In the genomic region with DNA sequence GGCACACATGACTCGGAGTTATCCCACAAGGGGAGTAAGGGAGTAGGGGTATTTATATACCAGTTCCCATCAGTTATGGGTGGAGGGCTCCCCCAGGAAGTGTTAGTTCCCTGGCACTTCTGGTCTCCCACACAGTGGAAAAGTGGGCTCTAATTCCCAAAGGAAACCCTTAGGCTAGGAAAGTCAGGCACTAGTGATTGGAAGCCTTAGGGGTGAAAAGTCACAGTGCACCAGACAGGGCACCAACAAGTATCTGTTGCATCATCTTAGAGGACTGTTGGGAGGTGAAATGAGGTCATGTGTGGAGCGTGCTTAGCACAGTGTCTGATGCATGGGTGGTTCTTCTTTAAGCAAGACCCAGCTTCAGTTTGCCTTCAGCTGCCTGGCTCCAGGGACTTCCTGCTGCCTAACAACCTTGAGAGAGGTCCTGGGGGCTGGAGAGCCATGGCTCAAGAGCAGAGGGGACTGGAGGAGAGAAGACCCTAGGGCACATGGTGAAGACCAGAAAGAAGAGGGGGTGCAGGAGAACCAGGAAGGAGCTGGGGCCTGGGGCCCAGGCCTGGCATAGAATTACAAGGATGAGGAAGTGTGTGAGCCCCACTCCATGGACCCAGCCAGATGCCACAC, we compare ENCODE assay signal across 1 cellular context.
TF ChIP-seq lines count a peak whose summit lies in the region.

No MANE protein-coding gene starts in this region.

TF ChIP-seq in K562, 482 proteins besides CTCF, POLR2A, EP300 and RAD21 (continued from another document and continues in another):
- TF ChIP-seq, protein P1, sequence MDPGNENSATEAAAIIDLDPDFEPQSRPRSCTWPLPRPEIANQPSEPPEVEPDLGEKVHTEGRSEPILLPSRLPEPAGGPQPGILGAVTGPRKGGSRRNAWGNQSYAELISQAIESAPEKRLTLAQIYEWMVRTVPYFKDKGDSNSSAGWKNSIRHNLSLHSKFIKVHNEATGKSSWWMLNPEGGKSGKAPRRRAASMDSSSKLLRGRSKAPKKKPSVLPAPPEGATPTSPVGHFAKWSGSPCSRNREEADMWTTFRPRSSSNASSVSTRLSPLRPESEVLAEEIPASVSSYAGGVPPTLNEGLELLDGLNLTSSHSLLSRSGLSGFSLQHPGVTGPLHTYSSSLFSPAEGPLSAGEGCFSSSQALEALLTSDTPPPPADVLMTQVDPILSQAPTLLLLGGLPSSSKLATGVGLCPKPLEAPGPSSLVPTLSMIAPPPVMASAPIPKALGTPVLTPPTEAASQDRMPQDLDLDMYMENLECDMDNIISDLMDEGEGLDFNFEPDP (CRISPR knock-in tag; IDR thresholded peaks at IDR 0.05), result no peak
- TF ChIP-seq HDAC2 (IDR thresholded peaks at IDR 0.05), result 0 out of 2 replicates have a peak, but pooled peaks have one; percentile 70
- TF ChIP-seq NBN (IDR thresholded peaks at IDR 0.05; ENCODE audit: low read depth), result 0 out of 2 replicates have a peak, but pooled peaks have one; percentile 65
- no peak for TF ChIP-seq ZBED1 (IDR thresholded peaks at IDR 0.05)
- TF ChIP-seq, protein P2, sequence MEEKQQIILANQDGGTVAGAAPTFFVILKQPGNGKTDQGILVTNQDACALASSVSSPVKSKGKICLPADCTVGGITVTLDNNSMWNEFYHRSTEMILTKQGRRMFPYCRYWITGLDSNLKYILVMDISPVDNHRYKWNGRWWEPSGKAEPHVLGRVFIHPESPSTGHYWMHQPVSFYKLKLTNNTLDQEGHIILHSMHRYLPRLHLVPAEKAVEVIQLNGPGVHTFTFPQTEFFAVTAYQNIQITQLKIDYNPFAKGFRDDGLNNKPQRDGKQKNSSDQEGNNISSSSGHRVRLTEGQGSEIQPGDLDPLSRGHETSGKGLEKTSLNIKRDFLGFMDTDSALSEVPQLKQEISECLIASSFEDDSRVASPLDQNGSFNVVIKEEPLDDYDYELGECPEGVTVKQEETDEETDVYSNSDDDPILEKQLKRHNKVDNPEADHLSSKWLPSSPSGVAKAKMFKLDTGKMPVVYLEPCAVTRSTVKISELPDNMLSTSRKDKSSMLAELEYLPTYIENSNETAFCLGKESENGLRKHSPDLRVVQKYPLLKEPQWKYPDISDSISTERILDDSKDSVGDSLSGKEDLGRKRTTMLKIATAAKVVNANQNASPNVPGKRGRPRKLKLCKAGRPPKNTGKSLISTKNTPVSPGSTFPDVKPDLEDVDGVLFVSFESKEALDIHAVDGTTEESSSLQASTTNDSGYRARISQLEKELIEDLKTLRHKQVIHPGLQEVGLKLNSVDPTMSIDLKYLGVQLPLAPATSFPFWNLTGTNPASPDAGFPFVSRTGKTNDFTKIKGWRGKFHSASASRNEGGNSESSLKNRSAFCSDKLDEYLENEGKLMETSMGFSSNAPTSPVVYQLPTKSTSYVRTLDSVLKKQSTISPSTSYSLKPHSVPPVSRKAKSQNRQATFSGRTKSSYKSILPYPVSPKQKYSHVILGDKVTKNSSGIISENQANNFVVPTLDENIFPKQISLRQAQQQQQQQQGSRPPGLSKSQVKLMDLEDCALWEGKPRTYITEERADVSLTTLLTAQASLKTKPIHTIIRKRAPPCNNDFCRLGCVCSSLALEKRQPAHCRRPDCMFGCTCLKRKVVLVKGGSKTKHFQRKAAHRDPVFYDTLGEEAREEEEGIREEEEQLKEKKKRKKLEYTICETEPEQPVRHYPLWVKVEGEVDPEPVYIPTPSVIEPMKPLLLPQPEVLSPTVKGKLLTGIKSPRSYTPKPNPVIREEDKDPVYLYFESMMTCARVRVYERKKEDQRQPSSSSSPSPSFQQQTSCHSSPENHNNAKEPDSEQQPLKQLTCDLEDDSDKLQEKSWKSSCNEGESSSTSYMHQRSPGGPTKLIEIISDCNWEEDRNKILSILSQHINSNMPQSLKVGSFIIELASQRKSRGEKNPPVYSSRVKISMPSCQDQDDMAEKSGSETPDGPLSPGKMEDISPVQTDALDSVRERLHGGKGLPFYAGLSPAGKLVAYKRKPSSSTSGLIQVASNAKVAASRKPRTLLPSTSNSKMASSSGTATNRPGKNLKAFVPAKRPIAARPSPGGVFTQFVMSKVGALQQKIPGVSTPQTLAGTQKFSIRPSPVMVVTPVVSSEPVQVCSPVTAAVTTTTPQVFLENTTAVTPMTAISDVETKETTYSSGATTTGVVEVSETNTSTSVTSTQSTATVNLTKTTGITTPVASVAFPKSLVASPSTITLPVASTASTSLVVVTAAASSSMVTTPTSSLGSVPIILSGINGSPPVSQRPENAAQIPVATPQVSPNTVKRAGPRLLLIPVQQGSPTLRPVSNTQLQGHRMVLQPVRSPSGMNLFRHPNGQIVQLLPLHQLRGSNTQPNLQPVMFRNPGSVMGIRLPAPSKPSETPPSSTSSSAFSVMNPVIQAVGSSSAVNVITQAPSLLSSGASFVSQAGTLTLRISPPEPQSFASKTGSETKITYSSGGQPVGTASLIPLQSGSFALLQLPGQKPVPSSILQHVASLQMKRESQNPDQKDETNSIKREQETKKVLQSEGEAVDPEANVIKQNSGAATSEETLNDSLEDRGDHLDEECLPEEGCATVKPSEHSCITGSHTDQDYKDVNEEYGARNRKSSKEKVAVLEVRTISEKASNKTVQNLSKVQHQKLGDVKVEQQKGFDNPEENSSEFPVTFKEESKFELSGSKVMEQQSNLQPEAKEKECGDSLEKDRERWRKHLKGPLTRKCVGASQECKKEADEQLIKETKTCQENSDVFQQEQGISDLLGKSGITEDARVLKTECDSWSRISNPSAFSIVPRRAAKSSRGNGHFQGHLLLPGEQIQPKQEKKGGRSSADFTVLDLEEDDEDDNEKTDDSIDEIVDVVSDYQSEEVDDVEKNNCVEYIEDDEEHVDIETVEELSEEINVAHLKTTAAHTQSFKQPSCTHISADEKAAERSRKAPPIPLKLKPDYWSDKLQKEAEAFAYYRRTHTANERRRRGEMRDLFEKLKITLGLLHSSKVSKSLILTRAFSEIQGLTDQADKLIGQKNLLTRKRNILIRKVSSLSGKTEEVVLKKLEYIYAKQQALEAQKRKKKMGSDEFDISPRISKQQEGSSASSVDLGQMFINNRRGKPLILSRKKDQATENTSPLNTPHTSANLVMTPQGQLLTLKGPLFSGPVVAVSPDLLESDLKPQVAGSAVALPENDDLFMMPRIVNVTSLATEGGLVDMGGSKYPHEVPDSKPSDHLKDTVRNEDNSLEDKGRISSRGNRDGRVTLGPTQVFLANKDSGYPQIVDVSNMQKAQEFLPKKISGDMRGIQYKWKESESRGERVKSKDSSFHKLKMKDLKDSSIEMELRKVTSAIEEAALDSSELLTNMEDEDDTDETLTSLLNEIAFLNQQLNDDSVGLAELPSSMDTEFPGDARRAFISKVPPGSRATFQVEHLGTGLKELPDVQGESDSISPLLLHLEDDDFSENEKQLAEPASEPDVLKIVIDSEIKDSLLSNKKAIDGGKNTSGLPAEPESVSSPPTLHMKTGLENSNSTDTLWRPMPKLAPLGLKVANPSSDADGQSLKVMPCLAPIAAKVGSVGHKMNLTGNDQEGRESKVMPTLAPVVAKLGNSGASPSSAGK (IDR thresholded peaks at IDR 0.05), result peak; percentile 95
- TF ChIP-seq, protein P3, sequence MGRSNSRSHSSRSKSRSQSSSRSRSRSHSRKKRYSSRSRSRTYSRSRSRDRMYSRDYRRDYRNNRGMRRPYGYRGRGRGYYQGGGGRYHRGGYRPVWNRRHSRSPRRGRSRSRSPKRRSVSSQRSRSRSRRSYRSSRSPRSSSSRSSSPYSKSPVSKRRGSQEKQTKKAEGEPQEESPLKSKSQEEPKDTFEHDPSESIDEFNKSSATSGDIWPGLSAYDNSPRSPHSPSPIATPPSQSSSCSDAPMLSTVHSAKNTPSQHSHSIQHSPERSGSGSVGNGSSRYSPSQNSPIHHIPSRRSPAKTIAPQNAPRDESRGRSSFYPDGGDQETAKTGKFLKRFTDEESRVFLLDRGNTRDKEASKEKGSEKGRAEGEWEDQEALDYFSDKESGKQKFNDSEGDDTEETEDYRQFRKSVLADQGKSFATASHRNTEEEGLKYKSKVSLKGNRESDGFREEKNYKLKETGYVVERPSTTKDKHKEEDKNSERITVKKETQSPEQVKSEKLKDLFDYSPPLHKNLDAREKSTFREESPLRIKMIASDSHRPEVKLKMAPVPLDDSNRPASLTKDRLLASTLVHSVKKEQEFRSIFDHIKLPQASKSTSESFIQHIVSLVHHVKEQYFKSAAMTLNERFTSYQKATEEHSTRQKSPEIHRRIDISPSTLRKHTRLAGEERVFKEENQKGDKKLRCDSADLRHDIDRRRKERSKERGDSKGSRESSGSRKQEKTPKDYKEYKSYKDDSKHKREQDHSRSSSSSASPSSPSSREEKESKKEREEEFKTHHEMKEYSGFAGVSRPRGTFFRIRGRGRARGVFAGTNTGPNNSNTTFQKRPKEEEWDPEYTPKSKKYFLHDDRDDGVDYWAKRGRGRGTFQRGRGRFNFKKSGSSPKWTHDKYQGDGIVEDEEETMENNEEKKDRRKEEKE (IDR thresholded peaks at IDR 0.05; ENCODE audit: borderline replicate concordance in 1 of 2, control insufficient read depth in 1 of 2, low read depth in 2 of 2, low read length in 1 of 2), result no peak
- TF ChIP-seq MEF2A (IDR thresholded peaks at IDR 0.05; ENCODE audit: control insufficient read depth, low read depth, low read length), result no peak
- no peak for TF ChIP-seq ZFX (CRISPR knock-in tag; IDR thresholded peaks at IDR 0.05)
- no peak for TF ChIP-seq ZNF699 (CRISPR knock-in tag; IDR thresholded peaks at IDR 0.05; ENCODE audit: insufficient replicate concordance)
- no peak for TF ChIP-seq RB1 (IDR thresholded peaks at IDR 0.05; ENCODE audit: low read depth)
- TF ChIP-seq PYGO2 (tag; IDR thresholded peaks at IDR 0.05), result 0 out of 2 replicates have a peak, but pooled peaks have one; percentile 39
- no peak for TF ChIP-seq ZFP36 (IDR thresholded peaks at IDR 0.05; ENCODE audit: low read depth, low read length, partially characterized antibody)
- TF ChIP-seq, protein P4, sequence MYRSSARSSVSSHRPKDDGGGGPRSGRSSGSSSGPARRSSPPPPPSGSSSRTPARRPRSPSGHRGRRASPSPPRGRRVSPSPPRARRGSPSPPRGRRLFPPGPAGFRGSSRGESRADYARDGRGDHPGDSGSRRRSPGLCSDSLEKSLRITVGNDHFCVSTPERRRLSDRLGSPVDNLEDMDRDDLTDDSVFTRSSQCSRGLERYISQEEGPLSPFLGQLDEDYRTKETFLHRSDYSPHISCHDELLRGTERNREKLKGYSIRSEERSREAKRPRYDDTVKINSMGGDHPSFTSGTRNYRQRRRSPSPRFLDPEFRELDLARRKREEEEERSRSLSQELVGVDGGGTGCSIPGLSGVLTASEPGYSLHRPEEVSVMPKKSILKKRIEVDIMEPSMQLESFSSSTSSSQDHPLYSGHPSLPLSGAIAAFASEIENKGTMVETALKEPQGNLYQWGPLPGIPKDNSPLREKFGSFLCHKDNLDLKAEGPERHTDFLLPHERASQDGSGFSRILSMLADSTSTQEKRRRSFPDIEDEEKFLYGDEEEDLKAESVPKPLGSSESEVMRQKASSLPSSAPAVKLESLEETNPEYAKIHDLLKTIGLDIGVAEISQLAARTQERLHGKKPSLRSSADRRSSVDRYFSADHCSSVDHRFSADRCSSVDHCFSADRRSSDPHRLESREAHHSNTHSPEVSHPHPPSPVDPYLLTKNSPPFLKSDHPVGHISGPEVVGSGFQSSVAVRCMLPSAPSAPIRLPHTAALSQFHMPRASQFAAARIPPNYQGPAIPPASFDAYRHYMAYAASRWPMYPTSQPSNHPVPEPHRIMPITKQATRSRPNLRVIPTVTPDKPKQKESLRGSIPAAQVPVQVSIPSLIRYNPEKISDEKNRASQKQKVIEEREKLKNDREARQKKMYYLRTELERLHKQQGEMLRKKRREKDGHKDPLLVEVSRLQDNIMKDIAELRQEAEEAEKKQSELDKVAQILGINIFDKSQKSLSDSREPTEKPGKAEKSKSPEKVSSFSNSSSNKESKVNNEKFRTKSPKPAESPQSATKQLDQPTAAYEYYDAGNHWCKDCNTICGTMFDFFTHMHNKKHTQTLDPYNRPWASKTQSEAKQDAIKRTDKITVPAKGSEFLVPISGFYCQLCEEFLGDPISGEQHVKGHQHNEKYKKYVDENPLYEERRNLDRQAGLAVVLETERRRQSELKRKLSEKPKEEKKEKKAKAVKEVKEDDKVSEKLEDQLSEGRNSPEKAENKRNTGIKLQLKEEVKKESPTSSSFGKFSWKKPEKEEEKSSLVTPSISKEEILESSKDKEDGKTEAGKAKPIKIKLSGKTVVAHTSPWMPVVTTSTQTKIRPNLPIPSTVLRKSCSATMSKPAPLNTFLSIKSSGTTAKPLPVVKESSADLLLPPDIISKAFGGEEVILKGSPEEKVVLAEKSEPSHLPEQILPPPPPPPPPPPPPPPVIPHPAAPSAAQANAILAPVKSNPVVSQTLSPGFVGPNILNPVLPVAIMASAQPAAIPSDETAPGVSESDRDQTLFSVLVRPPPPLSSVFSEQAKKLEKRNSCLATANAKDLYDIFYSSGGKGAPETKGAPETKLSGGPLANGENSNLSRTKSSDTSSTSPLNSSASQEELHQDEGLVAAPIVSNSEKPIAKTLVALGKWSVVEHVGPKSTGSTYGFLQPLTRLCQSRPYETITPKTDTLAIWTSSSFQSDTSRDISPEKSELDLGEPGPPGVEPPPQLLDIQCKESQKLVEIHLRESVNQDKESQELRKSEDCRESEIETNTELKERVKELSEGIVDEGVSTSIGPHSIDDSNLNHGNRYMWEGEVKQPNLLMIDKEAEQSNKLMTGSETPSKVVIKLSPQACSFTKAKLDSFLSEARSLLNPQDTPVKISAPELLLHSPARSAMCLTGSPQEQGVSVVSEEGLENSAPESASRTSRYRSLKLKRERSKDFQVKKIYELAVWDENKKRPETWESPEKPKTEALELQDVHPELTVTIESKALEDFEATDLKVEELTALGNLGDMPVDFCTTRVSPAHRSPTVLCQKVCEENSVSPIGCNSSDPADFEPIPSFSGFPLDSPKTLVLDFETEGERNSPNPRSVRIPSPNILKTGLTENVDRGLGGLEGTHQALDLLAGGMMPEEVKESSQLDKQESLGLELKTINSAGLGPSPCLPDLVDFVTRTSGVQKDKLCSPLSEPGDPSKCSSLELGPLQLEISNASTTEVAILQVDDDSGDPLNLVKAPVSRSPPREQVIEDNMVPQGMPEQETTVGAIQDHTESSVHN (IDR thresholded peaks at IDR 0.05; ENCODE audit: borderline replicate concordance in 1 of 2, low read depth in 1 of 2), result no peak
- no peak for TF ChIP-seq CCAR2 (IDR thresholded peaks at IDR 0.05; ENCODE audit: low read depth, low read length)
- TF ChIP-seq, protein P5, sequence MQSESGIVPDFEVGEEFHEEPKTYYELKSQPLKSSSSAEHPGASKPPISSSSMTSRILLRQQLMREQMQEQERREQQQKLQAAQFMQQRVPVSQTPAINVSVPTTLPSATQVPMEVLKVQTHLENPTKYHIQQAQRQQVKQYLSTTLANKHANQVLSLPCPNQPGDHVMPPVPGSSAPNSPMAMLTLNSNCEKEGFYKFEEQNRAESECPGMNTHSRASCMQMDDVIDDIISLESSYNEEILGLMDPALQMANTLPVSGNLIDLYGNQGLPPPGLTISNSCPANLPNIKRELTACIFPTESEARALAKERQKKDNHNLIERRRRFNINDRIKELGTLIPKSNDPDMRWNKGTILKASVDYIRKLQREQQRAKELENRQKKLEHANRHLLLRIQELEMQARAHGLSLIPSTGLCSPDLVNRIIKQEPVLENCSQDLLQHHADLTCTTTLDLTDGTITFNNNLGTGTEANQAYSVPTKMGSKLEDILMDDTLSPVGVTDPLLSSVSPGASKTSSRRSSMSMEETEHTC (IDR thresholded peaks at IDR 0.05), result no peak
- TF ChIP-seq CBFA2T2 (conservative IDR thresholded peaks at IDR 0.05), result no peak
- TF ChIP-seq POLR2AphosphoS5 (IDR thresholded peaks at IDR 0.05; ENCODE audit: control insufficient read depth, insufficient read depth, low read depth, low read length), result no peak
- TF ChIP-seq, protein P6, sequence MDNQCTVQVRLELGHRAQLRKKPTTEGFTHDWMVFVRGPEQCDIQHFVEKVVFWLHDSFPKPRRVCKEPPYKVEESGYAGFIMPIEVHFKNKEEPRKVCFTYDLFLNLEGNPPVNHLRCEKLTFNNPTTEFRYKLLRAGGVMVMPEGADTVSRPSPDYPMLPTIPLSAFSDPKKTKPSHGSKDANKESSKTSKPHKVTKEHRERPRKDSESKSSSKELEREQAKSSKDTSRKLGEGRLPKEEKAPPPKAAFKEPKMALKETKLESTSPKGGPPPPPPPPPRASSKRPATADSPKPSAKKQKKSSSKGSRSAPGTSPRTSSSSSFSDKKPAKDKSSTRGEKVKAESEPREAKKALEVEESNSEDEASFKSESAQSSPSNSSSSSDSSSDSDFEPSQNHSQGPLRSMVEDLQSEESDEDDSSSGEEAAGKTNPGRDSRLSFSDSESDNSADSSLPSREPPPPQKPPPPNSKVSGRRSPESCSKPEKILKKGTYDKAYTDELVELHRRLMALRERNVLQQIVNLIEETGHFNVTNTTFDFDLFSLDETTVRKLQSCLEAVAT (IDR thresholded peaks at IDR 0.05), result no peak
